ENCODE assay signal across 22 cellular contexts in genomic region chr6:12165297-12165696, GRCh38.
"Had no signal": no experiment of that assay in that cellular context is flagged by ENCODE, and none has a peak within 500 bp of the region (broad histone marks: within the 10 kb centered on the region; RNA-seq: fewer than 3 reads in every experiment).

No MANE protein-coding gene starts in this region.

- H3K27ac ChIP-seq: body of pancreas, colonic mucosa, epithelial cell of prostate had no signal

- ATAC-seq: activated CD8-positive, alpha-beta T cell treated with anti-CD3 and anti-CD28 coated beads for 36 hours; activated T-cell treated with anti-CD3 and anti-CD28 coated beads, Interleukin-2, amount 50 U/mL, for 4 hours; activated T-helper 17 cell treated with anti-CD3 and anti-CD28 coated beads, Interleukin-2, amount 50 U/mL, for 72 hours; body of pancreas had no signal

- H3K27ac Mint-ChIP-seq: activated CD8-positive, alpha-beta T cell treated with anti-CD3 and anti-CD28 coated beads for 36 hours; activated naive CD8-positive, alpha-beta T cell; activated T-helper 17 cell treated with anti-CD3 and anti-CD28 coated beads, Interleukin-2, amount 50 U/mL, for 72 hours had no signal

- H3K27me3 ChIP-seq: body of pancreas, colonic mucosa had no signal

- H3K9me3 Mint-ChIP-seq: activated CD8-positive, alpha-beta T cell treated with anti-CD3 and anti-CD28 coated beads for 36 hours; activated T-cell treated with anti-CD3 and anti-CD28 coated beads, Interleukin-2, amount 50 U/mL, for 4 hours; activated T-helper 17 cell treated with anti-CD3 and anti-CD28 coated beads, Interleukin-2, amount 50 U/mL, for 72 hours had no signal

- H3K4me3 Mint-ChIP-seq: activated CD8-positive, alpha-beta T cell treated with anti-CD3 and anti-CD28 coated beads for 36 hours; activated naive CD8-positive, alpha-beta T cell; activated T-cell treated with anti-CD3 and anti-CD28 coated beads, Interleukin-2, amount 50 U/mL, for 4 hours; activated T-helper 17 cell treated with anti-CD3 and anti-CD28 coated beads, Interleukin-2, amount 50 U/mL, for 72 hours had no signal

- H3K4me3 ChIP-seq: body of pancreas, colonic mucosa had no signal

- H3K27me3 Mint-ChIP-seq: activated CD8-positive, alpha-beta T cell treated with anti-CD3 and anti-CD28 coated beads for 36 hours; activated naive CD8-positive, alpha-beta T cell; activated T-helper 17 cell treated with anti-CD3 and anti-CD28 coated beads, Interleukin-2, amount 50 U/mL, for 72 hours had no signal

- DNase-seq: activated CD4-positive, alpha-beta T cell treated with anti-CD3 and anti-CD28 coated beads for 48 hours; activated CD4-positive, alpha-beta T cell treated with anti-CD3 and anti-CD28 coated beads, Interleukin-2, amount 50 U/mL, for 1 hour; activated CD4-positive, alpha-beta T cell treated with anti-CD3 and anti-CD28 coated beads, Interleukin-2, amount 50 U/mL, for 48 hours; activated CD8-positive, alpha-beta memory T cell treated with anti-CD3 and anti-CD28 coated beads for 24 hours; activated CD8-positive, alpha-beta T cell treated with anti-CD3 and anti-CD28 coated beads for 36 hours; activated effector memory CD4-positive, alpha-beta T cell treated with Interleukin-2 at 50 U/mL for 16 hours; activated gamma-delta T cell treated with Interleukin-2 at 50 U/mL for 16 hours; activated naive CD4-positive, alpha-beta T cell treated with anti-CD3 and anti-CD28 coated beads, Interleukin-2, amount 50 U/mL, for 16 hours; activated naive CD4-positive, alpha-beta T cell treated with Interleukin-2 at 50 U/mL for 16 hours; activated T-cell treated with anti-CD3 and anti-CD28 coated beads, Interleukin-2, amount 50 U/mL, for 4 hours; amniotic stem cell; anterior cingulate cortex; body of pancreas; caudate nucleus; colonic mucosa; effector CD8-positive, alpha-beta T cell; foreskin fibroblast; head of caudate nucleus; T-helper 2 cell had no signal

- H3K9me3 ChIP-seq: body of pancreas, colonic mucosa had no signal

- H3K36me3 ChIP-seq: colonic mucosa had no signal

- H3K4me1 ChIP-seq: body of pancreas, colonic mucosa had no signal
